8 cellular contexts compared by ENCODE assay signal in the genomic region with DNA sequence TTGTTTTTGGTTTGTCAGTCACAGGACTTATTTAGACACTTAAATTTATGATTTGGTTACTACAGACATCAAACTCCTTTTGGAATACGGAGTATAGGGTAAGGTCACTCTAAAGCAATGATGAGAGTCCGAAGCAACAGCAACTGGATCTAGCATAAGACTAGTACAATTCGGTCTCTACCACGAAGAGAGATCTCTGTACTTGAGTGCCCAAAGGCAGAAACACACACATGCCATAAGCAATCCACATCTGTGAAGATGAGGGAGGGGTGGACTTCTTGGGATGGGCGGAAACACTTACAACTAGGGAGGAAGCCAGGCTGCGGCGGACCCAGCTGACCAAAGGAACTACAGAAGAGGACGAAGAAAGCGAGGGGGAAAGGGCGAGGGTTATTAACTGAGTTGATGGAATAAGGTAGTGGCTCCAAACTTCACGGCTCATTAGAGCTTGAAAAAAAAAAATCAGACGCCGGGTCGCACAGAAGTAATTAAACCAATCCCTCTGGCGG. TPM values are rescaled to one million over a fixed set of nuclear protein-coding genes. Genes with fewer than 3 reads are reported as not detected.
DNase-seq lines count a peak whose midpoint lies in the region; ATAC-seq and TF ChIP-seq lines count a peak whose summit lies in the region.

No MANE protein-coding gene starts in this region.

- H3K36me3 ChIP-seq in cardiac muscle cell, result no peaks in the 10 kb centered on the region

- DNase-seq in activated gamma-delta T cell treated with Interleukin-2 at 50 U/mL for 16 hours (peak; percentile 7), activated gamma-delta T cell (lab: John Stamatoyannopoulos, UW) (no peak), NCI-H446 treated with DMSO at 0.1 percent for 48 hours (lab: John Stamatoyannopoulos, UW) (peak; percentile 39), cardiac muscle cell (ENCODE audit: low read depth in 1 of 2, low spot score in 1 of 2) (peak; percentile 54 to 78), posterior cingulate gyrus (peak in 6 of 10 donors; percentile 11 to 81 (median 24)), NCI-H187 (lab: John Stamatoyannopoulos, UW) (no peak)
- peak in 1 of 2 donors; percentile 17 for DNase-seq in activated naive CD4-positive, alpha-beta T cell treated with anti-CD3 and anti-CD28 coated beads, Interleukin-2, amount 50 U/mL, for 72 hours (ENCODE audit: low spot score in 2 of 2)

- H3K9me3 ChIP-seq in cardiac muscle cell (ENCODE audit: low read depth), result no peaks in the 10 kb centered on the region

- H3K27me3 ChIP-seq in cardiac muscle cell, result no peaks in the 10 kb centered on the region

- H3K4me3 ChIP-seq in cardiac muscle cell, result peak overlapping the region; percentile 50

- peak; percentile 22 for ATAC-seq in HG02798 (IDR thresholded peaks at IDR 0.05; ENCODE audit: poor library complexity, unreplicated experiment)
- ATAC-seq in activated naive CD4-positive, alpha-beta T cell treated with anti-CD3 and anti-CD28 coated beads, Interleukin-2, amount 50 U/mL, for 72 hours, result peak; percentile 6 to 47

- H3K9me3 Mint-ChIP-seq in activated naive CD4-positive, alpha-beta T cell treated with anti-CD3 and anti-CD28 coated beads, Interleukin-2, amount 50 U/mL, for 72 hours, result peaks cover 4 to 12% of the 10 kb centered on the region in 2 donors

- intact Hi-C loops in posterior cingulate gyrus (cut with DNase I), result no loop called here

- peak; percentile 6 for TF ChIP-seq CTCF in cardiac muscle cell (IDR thresholded peaks at IDR 0.05; ENCODE audit: low read depth, low read length)

- H3K27ac Mint-ChIP-seq in activated naive CD4-positive, alpha-beta T cell treated with anti-CD3 and anti-CD28 coated beads, Interleukin-2, amount 50 U/mL, for 72 hours, result peak overlapping the region; percentile 100

- H3K27ac ChIP-seq in cardiac muscle cell, result peak overlapping the region; percentile 99

- H3K36me3 Mint-ChIP-seq in activated naive CD4-positive, alpha-beta T cell treated with anti-CD3 and anti-CD28 coated beads, Interleukin-2, amount 50 U/mL, for 72 hours, result peaks cover 10 to 15% of the 10 kb centered on the region in 2 donors

- peaks cover 34% of the 10 kb centered on the region for H3K4me1 ChIP-seq in cardiac muscle cell (ENCODE audit: low read depth)

RNA-seq across cellular contexts. Expression of gene DPH6, which starts 0.6 kb away (rescaled TPM):
- total RNA-seq in activated naive CD4-positive, alpha-beta T cell treated with anti-CD3 and anti-CD28 coated beads, Interleukin-2, amount 50 U/mL, for 72 hours, result 10 to 100 TPM in 1 of 2 donors, 1 to 10 TPM in 1; 3.7 to 13.3 TPM
- 3.7 and 7.8 TPM in 2 replicates for total RNA-seq in cardiac muscle cell
- 9.8 and 18.5 TPM in 2 replicates for polyA plus RNA-seq in cardiac muscle cell

Comparison
In these comparisons a context has a peak if more than half of its experiments do, and no peak if none do; other contexts are left out.
1. DNase-seq: peak in activated gamma-delta T cell treated with Interleukin-2 at 50 U/mL for 16 hours (single experiment), NCI-H446 treated with DMSO at 0.1 percent for 48 hours (single experiment), cardiac muscle cell (2 of 2) and posterior cingulate gyrus (6 of 10); none in activated gamma-delta T cell (single experiment) and NCI-H187 (0 of 2).